In the genomic region with DNA sequence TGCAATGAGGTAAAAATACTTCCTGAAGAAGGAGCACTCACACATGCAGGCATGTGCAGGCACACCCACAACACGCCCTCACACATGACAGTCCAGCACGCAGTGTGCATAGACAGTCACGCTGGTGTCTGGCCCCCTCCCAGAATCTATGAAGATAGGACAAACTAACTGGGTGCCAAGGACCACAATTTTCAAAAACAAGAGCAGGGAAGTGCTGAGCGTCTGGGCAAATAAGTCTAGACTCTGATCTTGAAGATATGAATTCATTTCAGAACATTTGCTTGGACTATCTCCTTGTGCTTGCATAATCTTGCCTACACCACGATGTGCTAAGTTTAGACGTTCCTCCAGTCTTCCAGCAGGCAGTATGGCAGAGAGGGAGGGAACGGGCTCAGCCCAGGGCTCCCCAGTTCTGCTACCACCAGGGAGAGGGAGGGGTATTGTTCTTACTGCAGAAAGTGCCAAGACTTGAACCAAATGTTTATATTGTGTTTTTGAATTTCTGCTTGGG, we compare ENCODE assay signal across 10 cellular contexts.
DNase-seq lines count a peak whose midpoint lies in the region; ATAC-seq, FAIRE-seq and TF ChIP-seq lines count a peak whose summit lies in the region.
"Had no signal": no experiment of that assay in that cellular context is flagged by ENCODE, and none has a peak within 500 bp of the region (broad histone marks: within the 10 kb centered on the region; RNA-seq: fewer than 3 reads in every experiment).

No MANE protein-coding gene starts in this region.

- no peak for TF ChIP-seq CTCF in AG10803 (conservative IDR thresholded peaks at IDR 0.05; ENCODE audit: low read length)
- TF ChIP-seq CTCF in psoas muscle (IDR thresholded peaks at IDR 0.05) = no peak

- H3K4me3 ChIP-seq in AG10803 (ENCODE audit: low read length) = no peak overlapping the region; the same call in 1 of the 2 replicates
- H3K4me3 ChIP-seq in psoas muscle = no peak overlapping the region

- peak overlapping the region; percentile 42 for H3K27ac ChIP-seq in psoas muscle

- H3K4me1 ChIP-seq in psoas muscle = peaks cover 12% of the 10 kb centered on the region

- peak; percentile 52 for DNase-seq in AG10803 (ENCODE audit: low read depth)
- peak; percentile 68 for DNase-seq in amniotic epithelial cell (ENCODE audit: low read depth)
- peak; percentile 69 for DNase-seq in Right ventricle myocardium superior
- DNase-seq in psoas muscle = peak; percentile 59 to 76
- DNase-seq in NAMALWA (ENCODE audit: low spot score) = no peak
- no peak for DNase-seq in activated T-cell treated with anti-CD3 and anti-CD28 coated beads, Interleukin-2, amount 50 U/mL, for 48 hours
- no peak for DNase-seq in NCI-H1092 (lab: John Stamatoyannopoulos, UW)
- no peak for DNase-seq in HTR-8/SVneo (ENCODE audit: insufficient read length, low spot score)
- DNase-seq: activated CD4-positive, alpha-beta T cell treated with anti-CD3 and anti-CD28 coated beads, Interleukin-2, amount 50 U/mL, for 4 hours; SHP77 treated with DMSO at 0.1 percent for 48 hours had no signal

- intact Hi-C loops in Right ventricle myocardium superior (cut with DNase I) (no loop called here), psoas muscle (cut with DNase I) (no loop called here)

- ATAC-seq in Right ventricle myocardium superior (ENCODE audit: poor library complexity) (peak; percentile 86), psoas muscle (peak; percentile 77 to 93 (median 86))

- H3K36me3 ChIP-seq in psoas muscle (ENCODE audit: insufficient read depth in 1 of 2, low read depth in 1 of 2) = no peaks in the 10 kb centered on the region

- peaks cover 0 to 1% (median 0%) of the 10 kb centered on the region in 3 donors for H3K27me3 ChIP-seq in psoas muscle (ENCODE audit: insufficient read depth in 3 of 3, low read length in 2 of 3)

- no peak for FAIRE-seq in HTR-8/SVneo (lab: Jason Lieb, UNC)

- no peaks in the 10 kb centered on the region for H3K9me3 ChIP-seq in psoas muscle

- 37 to 61% (median 39%) methylated on average over 7 of the region's 7 CpGs for WGBS in psoas muscle, 3 donors

Comparison
In these comparisons a context has a peak if more than half of its experiments do, and no peak if none do; other contexts are left out.
1. DNase-seq: peak in AG10803 (single experiment), amniotic epithelial cell (single experiment), Right ventricle myocardium superior (single experiment) and psoas muscle (2 of 2); none in NAMALWA (single experiment), activated T-cell treated with anti-CD3 and anti-CD28 coated beads, Interleukin-2, amount 50 U/mL, for 48 hours (0 of 2), NCI-H1092 (single experiment) and HTR-8/SVneo (single experiment).